Comparison of ENCODE assay signal across 17 cellular contexts in genomic region chr1:54094001-54094729, GRCh38. TPM values are rescaled to one million over a fixed set of nuclear protein-coding genes. Genes with fewer than 3 reads are reported as not detected.
"Had no signal": no experiment of that assay in that cellular context is flagged by ENCODE, and none has a peak within 500 bp of the region (broad histone marks: within the 10 kb centered on the region; RNA-seq: fewer than 3 reads in every experiment).

No MANE protein-coding gene starts in this region.

- H3K4me3 Mint-ChIP-seq: activated CD4-positive, alpha-beta memory T cell treated with anti-CD3 and anti-CD28 coated beads for 36 hours; activated naive CD8-positive, alpha-beta T cell; activated T-cell treated with anti-CD3 and anti-CD28 coated beads, Interleukin-2, amount 50 U/mL, for 4 hours; natural killer cell treated with Interleukin-12 subunit alpha and Interleukin-12 subunit beta and Interleukin-15 and Interleukin-18, amount 100 ng/mL, for 72 hours; stimulated activated naive CD8-positive, alpha-beta T cell treated with anti-CD3 and anti-CD28 coated beads, Interleukin-15, amount 100 ng/mL, for 72 hours had no signal

- H3K4me1 Mint-ChIP-seq: stimulated activated naive CD8-positive, alpha-beta T cell treated with anti-CD3 and anti-CD28 coated beads, Interleukin-15, amount 100 ng/mL, for 72 hours had no signal

- H3K4me1 ChIP-seq: breast epithelium, thyroid gland, vagina had no signal

- H3K9me3 Mint-ChIP-seq: activated CD4-positive, alpha-beta memory T cell treated with anti-CD3 and anti-CD28 coated beads for 36 hours; activated T-cell treated with anti-CD3 and anti-CD28 coated beads, Interleukin-2, amount 50 U/mL, for 4 hours; natural killer cell treated with Interleukin-12 subunit alpha and Interleukin-12 subunit beta and Interleukin-15 and Interleukin-18, amount 100 ng/mL, for 72 hours; stimulated activated naive CD8-positive, alpha-beta T cell treated with anti-CD3 and anti-CD28 coated beads, Interleukin-15, amount 100 ng/mL, for 72 hours had no signal

- H3K27ac Mint-ChIP-seq: activated CD4-positive, alpha-beta memory T cell treated with anti-CD3 and anti-CD28 coated beads for 36 hours; activated naive CD8-positive, alpha-beta T cell; stimulated activated naive CD8-positive, alpha-beta T cell treated with anti-CD3 and anti-CD28 coated beads, Interleukin-15, amount 100 ng/mL, for 72 hours had no signal

- H3K4me3 ChIP-seq: breast epithelium, thyroid gland, vagina had no signal

- ATAC-seq: activated T-cell treated with anti-CD3 and anti-CD28 coated beads, Interleukin-2, amount 50 U/mL, for 4 hours; natural killer cell treated with Interleukin-12 subunit alpha and Interleukin-12 subunit beta and Interleukin-15 and Interleukin-18, amount 100 ng/mL, for 72 hours; stimulated activated naive CD8-positive, alpha-beta T cell treated with anti-CD3 and anti-CD28 coated beads, Interleukin-15, amount 100 ng/mL, for 72 hours had no signal

- H3K36me3 ChIP-seq: breast epithelium had no signal

- H3K27me3 Mint-ChIP-seq: activated CD4-positive, alpha-beta memory T cell treated with anti-CD3 and anti-CD28 coated beads for 36 hours; activated naive CD8-positive, alpha-beta T cell; natural killer cell treated with Interleukin-12 subunit alpha and Interleukin-12 subunit beta and Interleukin-15 and Interleukin-18, amount 100 ng/mL, for 72 hours; stimulated activated naive CD8-positive, alpha-beta T cell treated with anti-CD3 and anti-CD28 coated beads, Interleukin-15, amount 100 ng/mL, for 72 hours had no signal

- H3K9me3 ChIP-seq: breast epithelium, thyroid gland, vagina had no signal

- DNase-seq: activated CD4-positive, alpha-beta memory T cell treated with anti-CD3 and anti-CD28 coated beads for 36 hours; activated effector memory CD4-positive, alpha-beta T cell treated with anti-CD3 and anti-CD28 coated beads, Interleukin-2, amount 50 U/mL, for 16 hours; activated T-cell treated with anti-CD3 and anti-CD28 coated beads, Interleukin-2, amount 50 U/mL, for 4 hours; anterior cingulate cortex; effector CD8-positive, alpha-beta T cell; kidney glomerular epithelial cell; mammary epithelial cell; stimulated activated CD4-positive, alpha-beta T cell treated with anti-CD3 and anti-CD28 coated beads, Interleukin-4, amount 100 ng/mL, for 4 hours; stimulated activated naive CD8-positive, alpha-beta T cell treated with anti-CD3 and anti-CD28 coated beads, Interleukin-15, amount 100 ng/mL, for 72 hours; T1000; thyroid gland had no signal

- H3K27me3 ChIP-seq: breast epithelium, thyroid gland, vagina had no signal

- H3K27ac ChIP-seq: breast epithelium, thyroid gland, vagina had no signal

RNA-seq across cellular contexts. Expression of gene CDCP2, which starts 58.6 kb away (rescaled TPM):
- total RNA-seq: activated CD4-positive, alpha-beta memory T cell treated with anti-CD3 and anti-CD28 coated beads for 36 hours; activated T-cell treated with anti-CD3 and anti-CD28 coated beads, Interleukin-2, amount 50 U/mL, for 4 hours; fibroblast of lung; frontal cortex; mammary epithelial cell; natural killer cell treated with Interleukin-12 subunit alpha and Interleukin-12 subunit beta and Interleukin-15 and Interleukin-18, amount 100 ng/mL, for 72 hours; vagina had no signal
- polyA plus RNA-seq: fibroblast of lung, mammary epithelial cell had no signal
